In the genomic region with DNA sequence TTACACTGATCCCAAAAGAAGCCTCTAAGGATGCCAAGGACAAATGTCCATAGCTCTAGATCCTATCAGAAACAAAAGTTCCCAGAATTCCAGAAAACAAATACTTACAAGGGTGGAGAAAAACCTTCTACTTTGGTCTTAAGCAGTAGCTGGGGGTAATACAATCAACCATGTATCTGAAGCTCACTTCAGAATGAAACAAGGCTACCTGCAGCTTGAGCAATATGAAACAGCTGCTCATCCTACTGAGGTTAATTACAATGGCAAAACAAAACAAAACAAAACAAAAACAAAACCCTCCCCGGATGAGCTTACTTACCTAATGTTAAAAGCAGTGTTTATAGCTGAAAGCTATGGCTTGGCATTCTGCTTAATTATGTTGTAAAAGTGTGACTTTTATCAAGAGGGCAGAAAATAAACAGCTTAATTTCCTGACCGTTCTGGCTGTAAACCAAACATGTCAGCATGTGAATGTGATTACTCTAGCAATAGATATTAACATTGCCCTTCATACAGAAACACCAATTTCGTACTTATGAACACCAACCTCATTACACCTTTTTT, we compare ENCODE assay signal across 20 cellular contexts. TPM values are rescaled to one million over a fixed set of nuclear protein-coding genes. Genes with fewer than 3 reads are reported as not detected.
"Had no signal": no experiment of that assay in that cellular context is flagged by ENCODE, and none has a peak within 500 bp of the region (broad histone marks: within the 10 kb centered on the region; RNA-seq: fewer than 3 reads in every experiment).

No MANE protein-coding gene starts in this region.

- H3K27me3 ChIP-seq: adrenal gland, ascending aorta, esophagus muscularis mucosa, gastrocnemius medialis, neutrophil, pancreas, tibial nerve, uterus had no signal

- H3K36me3 ChIP-seq: adrenal gland, gastrocnemius medialis, pancreas, uterus had no signal

- H3K27ac ChIP-seq: adrenal gland, ascending aorta, esophagus muscularis mucosa, neutrophil, pancreas, tibial nerve, uterus had no signal

- H3K4me1 ChIP-seq: ascending aorta, uterus had no signal

- ATAC-seq: gastrocnemius medialis; pancreas; right cardiac atrium; stimulated activated naive CD8-positive, alpha-beta T cell treated with anti-CD3 and anti-CD28 coated beads, Interleukin-15, amount 100 ng/mL, for 72 hours; WTC11 had no signal

- DNase-seq: activated naive CD4-positive, alpha-beta T cell; activated T-cell treated with anti-CD3 and anti-CD28 coated beads, Interleukin-2, amount 50 U/mL, for 1 hour; adrenal gland; central memory CD4-positive, alpha-beta T cell; effector memory CD4-positive, alpha-beta T cell; gastrocnemius medialis; hippocampal formation; pancreas; right cardiac atrium; stimulated activated naive CD8-positive, alpha-beta T cell treated with anti-CD3 and anti-CD28 coated beads, Interleukin-15, amount 100 ng/mL, for 72 hours; T-helper 9 cell; uterus had no signal

- H3K4me3 ChIP-seq: adrenal gland, ascending aorta, esophagus muscularis mucosa, gastrocnemius medialis, pancreas, tibial nerve, uterus had no signal

- H3K9me3 ChIP-seq: adrenal gland, ascending aorta, esophagus muscularis mucosa, gastrocnemius medialis, neutrophil, pancreas, tibial nerve, uterus had no signal

RNA-seq across cellular contexts. Expression of a gene that starts 10.5 kb away (rescaled TPM):
- total RNA-seq: ascending aorta, dermis microvascular lymphatic vessel endothelial cell, esophagus muscularis mucosa, gastrocnemius medialis, liver, pancreas, pulmonary artery endothelial cell, right cardiac atrium, tibial nerve, uterus, WTC11 had no signal
